ENCODE assay signal across 28 cellular contexts in the genomic region with DNA sequence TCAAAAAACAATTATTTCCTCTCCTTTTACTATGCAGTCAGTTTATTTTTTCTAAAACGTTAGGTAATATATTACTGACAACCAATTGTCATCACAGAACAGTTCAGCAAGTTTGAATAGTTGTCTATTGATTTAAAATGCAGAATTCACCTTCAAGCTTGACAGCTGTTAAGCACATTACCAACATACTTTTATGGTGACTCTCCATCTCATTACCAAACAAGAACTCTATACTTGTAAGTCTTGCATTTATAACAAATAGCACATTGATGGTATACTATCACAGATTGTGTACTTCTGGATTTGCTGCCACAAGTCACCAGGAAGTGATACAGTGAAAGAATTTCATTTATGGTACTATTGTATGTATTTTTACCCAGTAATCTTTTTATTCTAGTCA.
A peak's percentile ranks its signal among the peaks of the same experiment; 100 is the strongest.
DNase-seq lines count a peak whose midpoint lies in the region; FAIRE-seq and TF ChIP-seq lines count a peak whose summit lies in the region.
"Had no signal": no experiment of that assay in that cellular context is flagged by ENCODE, and none has a peak within 500 bp of the region (broad histone marks: within the 10 kb centered on the region; RNA-seq: fewer than 3 reads in every experiment).

No MANE protein-coding gene starts in this region.

- H3K9me3 Mint-ChIP-seq in chondrocyte (ENCODE audit: low read depth), result no peaks in the 10 kb centered on the region
- H3K9me3 Mint-ChIP-seq: endodermal cell; neural crest cell; T-helper 1 cell treated with Interleukin-12 subunit alpha and Interleukin-12 subunit beta and Interleukin-4 antibody, amounts not matched to agents 30 μg/mL and 1 μg/mL, for 36 hours had no signal

- H3K4me3 ChIP-seq in keratinocyte (ENCODE audit: control insufficient read depth in 2 of 3, extremely low read depth in 1 of 3, insufficient read depth in 2 of 3, low read depth in 1 of 3, low read length in 3 of 3), result no peak overlapping the region
- H3K4me3 ChIP-seq: coronary artery, HAP-1, heart right ventricle, K562, sigmoid colon, testis had no signal

- no peaks in the 10 kb centered on the region for H3K79me2 ChIP-seq in keratinocyte (ENCODE audit: control insufficient read depth, insufficient read depth, low read length)

- TF ChIP-seq CTCF in chondrocyte (IDR thresholded peaks at IDR 0.05) (no peak), keratinocyte (optimal IDR thresholded peaks at IDR 0.05 in 1 of 3, IDR thresholded peaks at IDR 0.05 in 1 of 3, conservative IDR thresholded peaks at IDR 0.05 in 1 of 3; ENCODE audit: extremely low read depth in 1 of 3, insufficient read depth in 2 of 3, low read length in 3 of 3) (no peak), GM10248 (IDR thresholded peaks at IDR 0.05; ENCODE audit: control extremely low read depth, extremely low read depth, low read depth, missing control alignments) (no peak)

- H3K4me1 Mint-ChIP-seq in chondrocyte (ENCODE audit: low read depth), result peaks cover 67% of the 10 kb centered on the region
- H3K4me1 Mint-ChIP-seq: endodermal cell had no signal

- no peak overlapping the region for H3K27ac ChIP-seq in keratinocyte (ENCODE audit: control insufficient read depth, insufficient read depth, low read length)
- H3K27ac ChIP-seq: brain microvascular endothelial cell, C4-2B, coronary artery, heart right ventricle, testis, WERI-Rb-1 had no signal

- DNase-seq in EL (peak; percentile 48), NCI-H226 (peak; percentile 22), chondrocyte (ENCODE audit: low spot score) (no peak), keratinocyte (ENCODE audit: low read depth, low spot score) (no peak), GM10248 (ENCODE audit: extremely low spot score) (no peak), NCI-H2196 (lab: John Stamatoyannopoulos, UW; ENCODE audit: unreplicated experiment) (no peak), GM19240 (ENCODE audit: insufficient read length, low spot score) (no peak)
- no peak for DNase-seq in activated CD8-positive, alpha-beta memory T cell treated with anti-CD3 and anti-CD28 coated beads for 24 hours
- DNase-seq: activated CD4-positive, alpha-beta T cell treated with anti-CD3 and anti-CD28 coated beads, Interleukin-2, amount 50 U/mL, for 1 hour; activated CD8-positive, alpha-beta memory T cell treated with anti-CD3 and anti-CD28 coated beads, Interleukin-2, amount 50 U/mL, for 48 hours; activated effector memory CD4-positive, alpha-beta T cell treated with Interleukin-2 at 50 U/mL for 16 hours; brain microvascular endothelial cell; endodermal cell; heart right ventricle; left ventricle myocardium superior; NCI-H1436 treated with DMSO at 0.1 percent for 48 hours; NCI-H2171 treated with DMSO at 0.1 percent for 48 hours; SHP77; testis; WERI-Rb-1 had no signal

- H3K9me1 ChIP-seq in keratinocyte (ENCODE audit: control insufficient read depth, extremely low read depth, insufficient read depth, low read length), result no peaks in the 10 kb centered on the region

- peak overlapping the region; percentile 87 for H3K27ac Mint-ChIP-seq in chondrocyte (ENCODE audit: unreplicated experiment)
- H3K27ac Mint-ChIP-seq: endodermal cell; T-helper 1 cell treated with Interleukin-12 subunit alpha and Interleukin-12 subunit beta and Interleukin-4 antibody, amounts not matched to agents 30 μg/mL and 1 μg/mL, for 36 hours had no signal

- no peaks in the 10 kb centered on the region for H3K27me3 ChIP-seq in keratinocyte (ENCODE audit: control insufficient read depth, extremely low read depth, insufficient read depth, low read length)
- H3K27me3 ChIP-seq: brain microvascular endothelial cell, heart right ventricle, sigmoid colon, testis had no signal

- no peaks in the 10 kb centered on the region for H3K27me3 Mint-ChIP-seq in chondrocyte (ENCODE audit: low read depth)

- dilution Hi-C loops in keratinocyte (cut with MboI; ENCODE audit: extremely low pct_ligation_motif_present, low sequenced_read_pairs), result no loop called here

- POLR2A ChIA-PET in GM10248 (lab: Yijun Ruan, JAX), result no interaction called here

- H2AFZ ChIP-seq in keratinocyte (ENCODE audit: control insufficient read depth, low read length), result no peak overlapping the region

- no peaks in the 10 kb centered on the region for H3K36me3 Mint-ChIP-seq in chondrocyte (ENCODE audit: low read depth)

- H3K4me3 Mint-ChIP-seq in chondrocyte (ENCODE audit: unreplicated experiment), result no peak overlapping the region
- H3K4me3 Mint-ChIP-seq: endodermal cell; neural crest cell; T-helper 1 cell treated with Interleukin-12 subunit alpha and Interleukin-12 subunit beta and Interleukin-4 antibody, amounts not matched to agents 30 μg/mL and 1 μg/mL, for 36 hours had no signal

- H3K9ac ChIP-seq in keratinocyte (ENCODE audit: control insufficient read depth, extremely low read depth, insufficient read depth, low read length), result no peak overlapping the region

- H4K20me1 ChIP-seq in keratinocyte (ENCODE audit: control insufficient read depth, extremely low read depth, insufficient read depth, low read length), result no peaks in the 10 kb centered on the region

- peak; percentile 17 for FAIRE-seq in keratinocyte (lab: Jason Lieb, UNC)
- FAIRE-seq: D721Med, K562 had no signal

- CTCF ChIA-PET in GM10248 (lab: Yijun Ruan, JAX), result no interaction called here

- no peaks in the 10 kb centered on the region for H3K9me3 ChIP-seq in keratinocyte (ENCODE audit: control insufficient read depth, low read depth, low read length)
- H3K9me3 ChIP-seq: HAP-1, heart right ventricle, sigmoid colon, testis had no signal

- peaks cover 56% of the 10 kb centered on the region for H3K4me1 ChIP-seq in keratinocyte (ENCODE audit: control insufficient read depth, extremely low read depth, insufficient read depth, low read length)
- H3K4me1 ChIP-seq: HAP-1 had no signal

- H3K4me2 ChIP-seq in keratinocyte (ENCODE audit: control insufficient read depth, extremely low read depth, insufficient read depth, low read depth, low read length), result no peak overlapping the region

- H3K36me3 ChIP-seq in keratinocyte (ENCODE audit: control insufficient read depth in 2 of 2, extremely low read depth in 1 of 2, insufficient read depth in 2 of 2, low read length in 2 of 2), result no peaks in the 10 kb centered on the region
- H3K36me3 ChIP-seq: brain microvascular endothelial cell, HAP-1, heart right ventricle, sigmoid colon, WERI-Rb-1 had no signal

Comparison
In these comparisons a context has a peak if more than half of its experiments do, and no peak if none do; other contexts are left out.
1. DNase-seq: peak in EL (single experiment) and NCI-H226 (single experiment); none in chondrocyte (single experiment), keratinocyte (single experiment), GM10248 (single experiment), NCI-H2196 (single experiment), GM19240 (single experiment) and activated CD8-positive, alpha-beta memory T cell treated with anti-CD3 and anti-CD28 coated beads for 24 hours (single experiment).